1 cellular context compared by ENCODE assay signal in the genomic region with DNA sequence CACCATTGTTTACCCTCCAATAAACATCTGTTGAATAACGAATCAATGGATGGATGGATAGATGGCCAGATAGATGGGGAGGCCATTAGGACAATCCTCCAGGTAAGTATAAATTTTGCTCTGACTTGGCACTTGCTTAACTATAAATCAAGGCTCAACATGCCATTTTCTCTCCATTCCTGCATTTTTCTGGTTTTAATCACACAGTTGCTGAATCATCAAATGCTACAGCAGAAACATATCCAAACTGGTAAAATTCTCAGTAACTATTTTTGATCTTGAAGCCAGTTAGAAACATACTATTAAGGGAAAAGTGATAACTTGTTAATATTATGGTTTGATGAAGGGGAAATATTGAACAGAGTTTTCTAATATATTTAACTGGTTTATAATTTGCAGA.
TF ChIP-seq lines count a peak whose summit lies in the region.

No MANE protein-coding gene starts in this region.

TF ChIP-seq in HepG2, 621 proteins besides CTCF, POLR2A, EP300 and RAD21 (continued from another document):
- TF ChIP-seq, protein P1, sequence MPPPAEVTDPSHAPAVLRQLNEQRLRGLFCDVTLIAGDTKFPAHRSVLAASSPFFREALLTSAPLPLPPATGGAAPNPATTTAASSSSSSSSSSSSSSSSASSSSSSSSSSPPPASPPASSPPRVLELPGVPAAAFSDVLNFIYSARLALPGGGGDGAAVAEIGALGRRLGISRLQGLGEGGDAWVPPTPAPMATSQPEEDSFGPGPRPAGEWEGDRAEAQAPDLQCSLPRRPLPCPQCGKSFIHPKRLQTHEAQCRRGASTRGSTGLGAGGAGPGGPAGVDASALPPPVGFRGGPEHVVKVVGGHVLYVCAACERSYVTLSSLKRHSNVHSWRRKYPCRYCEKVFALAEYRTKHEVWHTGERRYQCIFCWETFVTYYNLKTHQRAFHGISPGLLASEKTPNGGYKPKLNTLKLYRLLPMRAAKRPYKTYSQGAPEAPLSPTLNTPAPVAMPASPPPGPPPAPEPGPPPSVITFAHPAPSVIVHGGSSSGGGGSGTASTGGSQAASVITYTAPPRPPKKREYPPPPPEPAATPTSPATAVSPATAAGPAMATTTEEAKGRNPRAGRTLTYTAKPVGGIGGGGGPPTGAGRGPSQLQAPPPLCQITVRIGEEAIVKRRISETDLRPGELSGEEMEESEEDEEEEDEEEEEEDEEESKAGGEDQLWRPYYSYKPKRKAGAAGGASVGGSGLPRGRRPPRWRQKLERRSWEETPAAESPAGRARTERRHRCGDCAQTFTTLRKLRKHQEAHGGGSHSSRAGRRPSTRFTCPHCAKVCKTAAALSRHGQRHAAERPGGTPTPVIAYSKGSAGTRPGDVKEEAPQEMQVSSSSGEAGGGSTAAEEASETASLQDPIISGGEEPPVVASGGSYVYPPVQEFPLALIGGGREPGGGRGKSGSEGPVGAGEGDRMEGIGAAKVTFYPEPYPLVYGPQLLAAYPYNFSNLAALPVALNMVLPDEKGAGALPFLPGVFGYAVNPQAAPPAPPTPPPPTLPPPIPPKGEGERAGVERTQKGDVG (CRISPR knock-in tag; IDR thresholded peaks at IDR 0.05; ENCODE audit: borderline replicate concordance): no peak
- TF ChIP-seq MAFF (IDR thresholded peaks at IDR 0.05; ENCODE audit: low read depth, low read length) (0 out of 2 replicates have a peak, but pooled peaks have one; percentile 14), DPF2 (CRISPR knock-in tag; IDR thresholded peaks at IDR 0.05; ENCODE audit: borderline replicate concordance, low read depth) (no peak), SRSF4 (IDR thresholded peaks at IDR 0.05; ENCODE audit: low read depth, low read length, poor library complexity, severe bottlenecking) (no peak), MAFK (conservative IDR thresholded peaks at IDR 0.05 in 1 of 2, IDR thresholded peaks at IDR 0.05 in 1 of 2; ENCODE audit: low read length in 2 of 2) (peak in 1 of 2 experiments; percentile 56; a peak in 2 of 4 replicates)
- TF ChIP-seq, protein P2, sequence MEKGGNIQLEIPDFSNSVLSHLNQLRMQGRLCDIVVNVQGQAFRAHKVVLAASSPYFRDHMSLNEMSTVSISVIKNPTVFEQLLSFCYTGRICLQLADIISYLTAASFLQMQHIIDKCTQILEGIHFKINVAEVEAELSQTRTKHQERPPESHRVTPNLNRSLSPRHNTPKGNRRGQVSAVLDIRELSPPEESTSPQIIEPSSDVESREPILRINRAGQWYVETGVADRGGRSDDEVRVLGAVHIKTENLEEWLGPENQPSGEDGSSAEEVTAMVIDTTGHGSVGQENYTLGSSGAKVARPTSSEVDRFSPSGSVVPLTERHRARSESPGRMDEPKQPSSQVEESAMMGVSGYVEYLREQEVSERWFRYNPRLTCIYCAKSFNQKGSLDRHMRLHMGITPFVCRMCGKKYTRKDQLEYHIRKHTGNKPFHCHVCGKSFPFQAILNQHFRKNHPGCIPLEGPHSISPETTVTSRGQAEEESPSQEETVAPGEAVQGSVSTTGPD (CRISPR knock-in tag; IDR thresholded peaks at IDR 0.05): no peak
- TF ChIP-seq, protein P3, sequence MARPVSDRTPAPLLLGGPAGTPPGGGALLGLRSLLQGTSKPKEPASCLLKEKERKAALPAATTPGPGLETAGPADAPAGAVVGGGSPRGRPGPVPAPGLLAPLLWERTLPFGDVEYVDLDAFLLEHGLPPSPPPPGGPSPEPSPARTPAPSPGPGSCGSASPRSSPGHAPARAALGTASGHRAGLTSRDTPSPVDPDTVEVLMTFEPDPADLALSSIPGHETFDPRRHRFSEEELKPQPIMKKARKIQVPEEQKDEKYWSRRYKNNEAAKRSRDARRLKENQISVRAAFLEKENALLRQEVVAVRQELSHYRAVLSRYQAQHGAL (CRISPR knock-in tag; IDR thresholded peaks at IDR 0.05; ENCODE audit: not compliant biosample characterization): no peak
